Comparison of ENCODE assay signal across 8 cellular contexts in genomic region chr2:231708773-231709635, GRCh38. TPM values are rescaled to one million over a fixed set of nuclear protein-coding genes. Genes with fewer than 3 reads are reported as not detected.
DNase-seq lines count a peak whose midpoint lies in the region; ATAC-seq, FAIRE-seq and TF ChIP-seq lines count a peak whose summit lies in the region.

No MANE protein-coding gene starts in this region.

- peaks cover 17% of the 10 kb centered on the region for H3K23me2 ChIP-seq in H9 (ENCODE audit: insufficient read length, low read depth, low read length, poor library complexity, severe bottlenecking)

- no peak for TF ChIP-seq CTCF in H9 (conservative IDR thresholded peaks at IDR 0.05)
- no peak for TF ChIP-seq CTCF in brain (conservative IDR thresholded peaks at IDR 0.05)

- H2BK12ac ChIP-seq in H9 (ENCODE audit: insufficient read length, low read depth, low read length) = no peak overlapping the region

- H3K9ac ChIP-seq in H9 (ENCODE audit: extremely low read depth, insufficient read length, low read length) = peak overlapping the region; percentile 97

- H3K36me3 Mint-ChIP-seq in H9 (ENCODE audit: insufficient read depth in 1 of 3, low read depth in 3 of 3) = peaks cover 40 to 47% (median 45%) of the 10 kb centered on the region in 3 experiments
- H3K36me3 Mint-ChIP-seq in brain = peaks cover 32% of the 10 kb centered on the region

- H3K18ac ChIP-seq in H9 (ENCODE audit: insufficient read length, low read depth, low read length) = peak overlapping the region; percentile 83

- H3K27me3 Mint-ChIP-seq in H9 (ENCODE audit: low read depth) (peaks cover 14% of the 10 kb centered on the region), brain (peaks cover 10% of the 10 kb centered on the region)

- H3T11ph ChIP-seq in H9 (ENCODE audit: low read length) = no peak overlapping the region

- FAIRE-seq in urothelium cell line (lab: Jason Lieb, UNC) = no peak

- H3K27ac ChIP-seq in H9 (ENCODE audit: insufficient read length, low read depth, low read length) = no peak overlapping the region

- no peak overlapping the region for H3K56ac ChIP-seq in H9 (ENCODE audit: insufficient read length, low read depth, low read length)

- H4K5ac ChIP-seq in H9 (ENCODE audit: insufficient read length, low read depth, low read length) = no peak overlapping the region

- no CpG with 5 or more reads among the region's 118 CpGs for WGBS in H9 (ENCODE audit: extremely low coverage, insufficient read length, low lambda C conversion rate)

- peak overlapping the region; percentile 67 for H3K4ac ChIP-seq in H9 (ENCODE audit: low read depth, low read length)

- no peak overlapping the region for H2BK120ac ChIP-seq in H9 (ENCODE audit: low read depth, low read length, poor library complexity, severe bottlenecking)

- ATAC-seq in HG03108 (IDR thresholded peaks at IDR 0.05; ENCODE audit: unreplicated experiment) = no peak

- no peaks in the 10 kb centered on the region for H3K9me3 ChIP-seq in H9 (ENCODE audit: control insufficient read depth, low read depth, low read length)

- no peak overlapping the region for H2AFZ ChIP-seq in H9 (ENCODE audit: low read length)

- H3K79me2 ChIP-seq in H9 (ENCODE audit: insufficient read depth, low read length) = peaks cover 40% of the 10 kb centered on the region; the same call in 1 of the 2 replicates

- H3K4me1 Mint-ChIP-seq in H9 = peaks cover 28 to 35% of the 10 kb centered on the region in 2 experiments
- peaks cover 39% of the 10 kb centered on the region for H3K4me1 Mint-ChIP-seq in brain

- no peaks in the 10 kb centered on the region for H3K4me1 ChIP-seq in H9 (ENCODE audit: insufficient read depth, low read length)

- H4K91ac ChIP-seq in H9 (ENCODE audit: insufficient read length, low read depth, low read length) = no peak overlapping the region

- no peak overlapping the region for H4K8ac ChIP-seq in H9 (replicated peaks; ENCODE audit: insufficient read length, low read depth, low read length)

- H3K27me3 ChIP-seq in H9 (ENCODE audit: insufficient read depth, low read length) = no peaks in the 10 kb centered on the region

- no peak for DNase-seq in H9
- peak; percentile 24 to 74 (median 52) for DNase-seq in T-helper 2 cell
- DNase-seq in left kidney (ENCODE audit: low read depth, low spot score) = peak; percentile 73
- DNase-seq in stimulated activated CD4-positive, alpha-beta T cell treated with anti-CD3 and anti-CD28 coated beads, TNF-alpha, amount 100 ng/mL, for 4 hours (ENCODE audit: low read depth in 3 of 3) = peak; percentile 39 to 53 (median 48)
- no peak for DNase-seq in urothelium cell line (ENCODE audit: low spot score)
- no peak for DNase-seq in D341Med (ENCODE audit: low spot score)

- H2BK5ac ChIP-seq in H9 (ENCODE audit: insufficient read length, low read length) = no peak overlapping the region

- H4K20me1 ChIP-seq in H9 (ENCODE audit: control insufficient read depth, insufficient read depth, insufficient read length) = no peaks in the 10 kb centered on the region

- H2BK15ac ChIP-seq in H9 (ENCODE audit: low read depth, low read length) = no peak overlapping the region

- peak overlapping the region; percentile 91 for H3K14ac ChIP-seq in H9 (ENCODE audit: insufficient read depth, low read length)

- H3K23ac ChIP-seq in H9 (ENCODE audit: insufficient read length, low read depth, low read length) = no peak overlapping the region

- no peak overlapping the region for H2AK5ac ChIP-seq in H9 (ENCODE audit: insufficient read length, low read length)

- H3K79me1 ChIP-seq in H9 (ENCODE audit: insufficient read depth, low read depth, low read length, poor library complexity, severe bottlenecking) = no peaks in the 10 kb centered on the region

- peak overlapping the region; percentile 44 for H3K4me2 ChIP-seq in H9 (ENCODE audit: insufficient read depth, insufficient read length, low read length)

- H2BK20ac ChIP-seq in H9 (ENCODE audit: low read depth, low read length, poor library complexity, severe bottlenecking) = no peak overlapping the region

- peak overlapping the region; percentile 87 to 100 (median 100); a peak in 5 of 7 replicates for H3K27ac Mint-ChIP-seq in H9
- peak overlapping the region; percentile 100 for H3K27ac Mint-ChIP-seq in brain

- peaks cover 5 to 6% of the 10 kb centered on the region in 2 experiments; a peak in 4 of 5 replicates for H3K9me3 Mint-ChIP-seq in H9
- H3K9me3 Mint-ChIP-seq in brain = peaks cover 6 to 18% (median 11%) of the 10 kb centered on the region in 5 experiments

- peak overlapping the region; percentile 98 to 99 for H3K4me3 Mint-ChIP-seq in H9
- peak overlapping the region; percentile 96 to 99 (median 99) for H3K4me3 Mint-ChIP-seq in brain

RNA-seq across cellular contexts. Expression of gene PTMA, which starts 0.7 kb away (rescaled TPM):
- 1,963 and 2,010 TPM in 2 replicates for total RNA-seq in H9 (2021)
- polyA plus RNA-seq in brain (ENCODE audit: insufficient read depth, low read depth, low replicate concordance) = 2,636 TPM

Comparison
In these comparisons a context has a peak if more than half of its experiments do, and no peak if none do; other contexts are left out.
1. DNase-seq: peak in T-helper 2 cell (5 of 5), left kidney (single experiment) and stimulated activated CD4-positive, alpha-beta T cell treated with anti-CD3 and anti-CD28 coated beads, TNF-alpha, amount 100 ng/mL, for 4 hours (3 of 3); none in H9 (single experiment), urothelium cell line (single experiment) and D341Med (single experiment).